26 cellular contexts compared by ENCODE assay signal in the genomic region with DNA sequence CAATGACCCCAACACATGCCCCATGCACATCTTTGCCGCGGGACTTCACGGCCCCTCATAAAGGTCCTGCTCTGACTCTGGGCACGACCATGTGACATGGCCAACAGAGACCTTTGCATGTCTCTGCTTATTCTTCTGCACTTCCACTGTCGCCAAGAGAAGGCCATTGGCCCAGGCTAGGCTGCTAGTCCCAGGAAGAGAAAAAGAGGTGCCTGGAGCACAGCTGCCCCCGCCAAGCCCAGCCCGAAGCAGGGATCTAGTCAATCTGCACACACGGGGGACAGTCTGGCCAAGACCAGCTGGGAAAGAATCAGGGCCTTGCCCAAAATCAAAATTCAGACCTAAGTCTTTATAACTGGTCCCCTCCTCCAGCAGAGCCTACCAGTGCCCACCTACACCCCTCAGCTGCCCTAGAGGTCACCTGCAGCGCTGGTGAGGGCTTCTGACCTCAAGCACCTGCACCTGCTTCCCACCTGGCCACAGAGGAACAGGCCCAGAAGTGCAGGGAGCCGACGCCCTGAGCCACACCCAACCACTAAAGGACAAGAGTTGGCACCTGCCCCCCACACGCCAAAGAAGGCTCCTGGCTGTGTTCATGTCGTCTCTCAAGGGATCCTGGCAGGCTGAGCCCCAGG. TPM values are rescaled to one million over a fixed set of nuclear protein-coding genes. Genes with fewer than 3 reads are reported as not detected.
DNase-seq lines count a peak whose midpoint lies in the region; ATAC-seq, FAIRE-seq and TF ChIP-seq lines count a peak whose summit lies in the region.
"Had no signal": no experiment of that assay in that cellular context is flagged by ENCODE, and none has a peak within 500 bp of the region (broad histone marks: within the 10 kb centered on the region; RNA-seq: fewer than 3 reads in every experiment).

No MANE protein-coding gene starts in this region.

- H4K20me1 ChIP-seq in H9 (ENCODE audit: control insufficient read depth, insufficient read depth, insufficient read length) (peaks cover 3% of the 10 kb centered on the region), osteoblast (ENCODE audit: insufficient read depth, low read length) (no peaks in the 10 kb centered on the region)

- H4K5ac ChIP-seq in H9 (ENCODE audit: insufficient read length, low read depth, low read length), result no peak overlapping the region

- no peak for FAIRE-seq in RCC 7860 (lab: Jason Lieb, UNC)
- FAIRE-seq: GM19239, HTR-8/SVneo had no signal

- H3K27me3 Mint-ChIP-seq in H9 (ENCODE audit: low read depth), result no peaks in the 10 kb centered on the region

- peaks cover 11% of the 10 kb centered on the region; the same call in 1 of the 2 replicates for H3K4me1 ChIP-seq in H9 (ENCODE audit: insufficient read depth, low read length)
- no peaks in the 10 kb centered on the region for H3K4me1 ChIP-seq in osteoblast (ENCODE audit: insufficient read depth, low read length)
- H3K4me1 ChIP-seq: BE2C had no signal

- H3K23ac ChIP-seq in H9 (ENCODE audit: insufficient read length, low read depth, low read length), result no peak overlapping the region

- H3T11ph ChIP-seq in H9 (ENCODE audit: low read length), result no peak overlapping the region

- no peaks in the 10 kb centered on the region for H3K9me3 ChIP-seq in H9 (ENCODE audit: control insufficient read depth, low read depth, low read length)
- H3K9me3 ChIP-seq in osteoblast (ENCODE audit: low read depth, low read length), result no peaks in the 10 kb centered on the region
- H3K9me3 ChIP-seq: BE2C had no signal

- H2AFZ ChIP-seq in H9 (ENCODE audit: low read length), result no peak overlapping the region
- H2AFZ ChIP-seq in osteoblast (ENCODE audit: low read length), result no peak overlapping the region

- H3K36me3 ChIP-seq in osteoblast (ENCODE audit: insufficient read depth, low read length), result no peaks in the 10 kb centered on the region
- H3K36me3 ChIP-seq: BE2C had no signal

- H3K56ac ChIP-seq in H9 (ENCODE audit: insufficient read length, low read depth, low read length), result no peak overlapping the region

- H3K23me2 ChIP-seq in H9 (ENCODE audit: insufficient read length, low read depth, low read length, poor library complexity, severe bottlenecking), result no peaks in the 10 kb centered on the region

- H3K27ac Mint-ChIP-seq in H9, result peak overlapping the region in 1 of 3 experiments; percentile 30; a peak in 1 of 7 replicates
- H3K27ac Mint-ChIP-seq: HFFc6 had no signal

- no peak overlapping the region for H2BK5ac ChIP-seq in H9 (ENCODE audit: insufficient read length, low read length)

- peaks cover 12 to 36% (median 20%) of the 10 kb centered on the region in 3 experiments for H3K36me3 Mint-ChIP-seq in H9 (ENCODE audit: insufficient read depth in 1 of 3, low read depth in 3 of 3)

- H4K8ac ChIP-seq in H9 (replicated peaks; ENCODE audit: insufficient read length, low read depth, low read length), result no peak overlapping the region

- no peak overlapping the region for H3K4me3 Mint-ChIP-seq in H9
- H3K4me3 Mint-ChIP-seq: HFFc6 had no signal

- DNase-seq in COLO668 (lab: John Stamatoyannopoulos, UW; ENCODE audit: unreplicated experiment) (peak; percentile 58), H9 (peak; percentile 19), coronary artery (ENCODE audit: low spot score) (peak; percentile 65), osteoblast (ENCODE audit: insufficient read length, low spot score, missing footprints) (peak; percentile 30), RCC 7860 (ENCODE audit: low spot score) (no peak)
- no peak for DNase-seq in stimulated activated CD4-positive, alpha-beta T cell treated with anti-CD3 and anti-CD28 coated beads, Interleukin-4, amount 100 ng/mL, for 4 hours
- DNase-seq: BE2C, COR-L47, DMS79, HFFc6, NCI-H1105 treated with DMSO at 0.1 percent for 48 hours, NCI-H1694, NCI-H2081, NCI-H2171, NCI-H345, NCI-H524, SHP77 had no signal

- H2BK20ac ChIP-seq in H9 (ENCODE audit: low read depth, low read length, poor library complexity, severe bottlenecking), result no peak overlapping the region

- H3K27ac ChIP-seq in H9 (ENCODE audit: insufficient read length, low read depth, low read length) (no peak overlapping the region), coronary artery (no peak overlapping the region), osteoblast (ENCODE audit: low read depth, low read length) (no peak overlapping the region)
- H3K27ac ChIP-seq: KMS-11 had no signal

- H2BK12ac ChIP-seq in H9 (ENCODE audit: insufficient read length, low read depth, low read length), result no peak overlapping the region

- H3K9ac ChIP-seq in H9 (ENCODE audit: extremely low read depth, insufficient read length, low read length), result no peak overlapping the region
- H3K9ac ChIP-seq: KMS-11 had no signal

- H3K4me1 Mint-ChIP-seq in H9, result peaks cover 50 to 51% of the 10 kb centered on the region in 2 experiments

- H3K27me3 ChIP-seq in H9 (ENCODE audit: insufficient read depth, low read length) (no peaks in the 10 kb centered on the region), osteoblast (ENCODE audit: insufficient read depth, low read length) (peaks cover 33% of the 10 kb centered on the region)
- H3K27me3 ChIP-seq: BE2C had no signal

- H3K18ac ChIP-seq in H9 (ENCODE audit: insufficient read length, low read depth, low read length), result no peak overlapping the region

- WGBS in H9 (ENCODE audit: extremely low coverage, insufficient read length, low lambda C conversion rate), result no CpG with 5 or more reads among the region's 13 CpGs

- H3K14ac ChIP-seq in H9 (ENCODE audit: insufficient read depth, low read length), result no peak overlapping the region; the same call in 1 of the 2 replicates

- H3K79me2 ChIP-seq in H9 (ENCODE audit: insufficient read depth, low read length), result peaks cover 20% of the 10 kb centered on the region; the same call in 1 of the 2 replicates
- no peaks in the 10 kb centered on the region for H3K79me2 ChIP-seq in osteoblast (ENCODE audit: insufficient read depth, low read length)

- TF ChIP-seq CTCF in H9 (conservative IDR thresholded peaks at IDR 0.05), result no peak
- TF ChIP-seq CTCF in coronary artery (IDR thresholded peaks at IDR 0.05), result no peak
- TF ChIP-seq CTCF in osteoblast (IDR thresholded peaks at IDR 0.05; ENCODE audit: extremely low read depth, low read depth, low read length), result no peak

- no peak overlapping the region for H3K4ac ChIP-seq in H9 (ENCODE audit: low read depth, low read length)

- H2AK5ac ChIP-seq in H9 (ENCODE audit: insufficient read length, low read length), result no peak overlapping the region

- no peak overlapping the region for H4K91ac ChIP-seq in H9 (ENCODE audit: insufficient read length, low read depth, low read length)

- H3K4me2 ChIP-seq in H9 (ENCODE audit: insufficient read depth, insufficient read length, low read length) (no peak overlapping the region), osteoblast (ENCODE audit: insufficient read depth, low read length) (no peak overlapping the region)
- H3K4me2 ChIP-seq: KMS-11 had no signal

- no peak overlapping the region for H2BK15ac ChIP-seq in H9 (ENCODE audit: low read depth, low read length)

- H3K9me3 Mint-ChIP-seq in H9, result peaks cover 13 to 15% of the 10 kb centered on the region in 2 experiments

- ATAC-seq in HG03469 (IDR thresholded peaks at IDR 0.05; ENCODE audit: unreplicated experiment), result no peak
- no peak for ATAC-seq in HG03139 (IDR thresholded peaks at IDR 0.05; ENCODE audit: unreplicated experiment)

- no peak overlapping the region for H3K4me3 ChIP-seq in coronary artery
- H3K4me3 ChIP-seq in osteoblast (ENCODE audit: insufficient read depth, low read length), result no peak overlapping the region

- no peak overlapping the region for H2BK120ac ChIP-seq in H9 (ENCODE audit: low read depth, low read length, poor library complexity, severe bottlenecking)

- no peaks in the 10 kb centered on the region for H3K79me1 ChIP-seq in H9 (ENCODE audit: insufficient read depth, low read depth, low read length, poor library complexity, severe bottlenecking)

RNA-seq across cellular contexts. Expression of a gene that starts 8.0 kb away (rescaled TPM):
- 15.0 and 16.2 TPM in 2 replicates for total RNA-seq in H9 (2021)
- under 0.01 TPM in 1 of 2 replicates, not detected in the other for total RNA-seq in osteoblast
- total RNA-seq: HFFc6, OCI-LY7, RPMI7951 had no signal

RNA-seq across cellular contexts. Expression of a gene that starts 37.5 kb away (rescaled TPM):
- total RNA-seq in H9 (2021) (5.2 and 5.5 TPM in 2 replicates), osteoblast (not detected in 2 replicates)
- total RNA-seq: A673, H4, HFFc6, RPMI7951 had no signal

RNA-seq across cellular contexts. Expression of a gene that starts 42.2 kb away (rescaled TPM):
- total RNA-seq in H9 (2021), result 0.20 and 0.31 TPM in 2 replicates
- 1.8 and 2.9 TPM in 2 replicates for total RNA-seq in osteoblast

Comparison
In these comparisons a context has a peak if more than half of its experiments do, and no peak if none do; other contexts are left out.
1. DNase-seq: peak in COLO668 (single experiment), H9 (single experiment), coronary artery (single experiment) and osteoblast (single experiment); none in RCC 7860 (single experiment) and stimulated activated CD4-positive, alpha-beta T cell treated with anti-CD3 and anti-CD28 coated beads, Interleukin-4, amount 100 ng/mL, for 4 hours (0 of 2).
2. RNA of a gene that starts 8.0 kb away (total RNA-seq): 15.0 to 16.2 TPM in H9; under 0.01 TPM in osteoblast; every median in the first group is over 10 times any median in the second.